ENCODE assay signal across 26 cellular contexts in the genomic region with DNA sequence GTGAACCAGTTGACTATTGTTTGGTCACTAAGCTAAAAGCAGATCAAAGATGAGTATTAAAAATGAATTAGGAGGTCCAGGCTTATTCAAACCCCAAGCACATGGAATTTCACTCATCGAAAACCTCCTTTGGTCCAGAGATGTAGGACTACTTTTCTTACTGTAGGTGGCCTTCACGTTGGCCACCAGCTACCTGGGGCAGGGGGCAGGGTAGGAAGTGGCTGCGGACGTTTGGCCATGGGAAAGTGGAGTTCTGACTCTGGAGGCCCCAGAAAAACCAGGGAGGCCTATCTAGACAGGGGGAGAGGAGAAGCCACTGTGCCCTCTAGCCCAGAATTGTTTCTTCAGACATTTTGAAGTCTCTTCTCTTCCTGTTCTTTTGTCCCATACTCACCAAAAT. TPM values are rescaled to one million over a fixed set of nuclear protein-coding genes. Genes with fewer than 3 reads are reported as not detected.
"Had no signal": no experiment of that assay in that cellular context is flagged by ENCODE, and none has a peak within 500 bp of the region (broad histone marks: within the 10 kb centered on the region; RNA-seq: fewer than 3 reads in every experiment).

No MANE protein-coding gene starts in this region.

- DNase-seq: activated CD4-positive, alpha-beta T cell treated with anti-CD3 and anti-CD28 coated beads for 48 hours; activated CD4-positive, alpha-beta T cell treated with anti-CD3 and anti-CD28 coated beads, Interleukin-2, amount 50 U/mL, for 48 hours; activated CD8-positive, alpha-beta memory T cell treated with anti-CD3 and anti-CD28 coated beads, Interleukin-2, amount 50 U/mL, for 4 hours; activated effector memory CD4-positive, alpha-beta T cell treated with anti-CD3 and anti-CD28 coated beads, Interleukin-2, amount 50 U/mL, for 16 hours; activated naive CD4-positive, alpha-beta T cell treated with anti-CD3 and anti-CD28 coated beads for 36 hours; activated naive CD8-positive, alpha-beta T cell treated with anti-CD3 and anti-CD28 coated beads, Interleukin-2, amount 10 ng/mL, durations not matched to agents 7 days and 5 days; activated T-cell treated with anti-CD3 and anti-CD28 coated beads, Interleukin-2, amount 50 U/mL, for 1 hour; amniotic stem cell; central memory CD4-positive, alpha-beta T cell; esophagus squamous epithelium; foreskin melanocyte; islet precursor cell; left ventricle myocardium superior; midbrain; naive thymus-derived CD8-positive, alpha-beta T cell; nucleus accumbens; right cardiac atrium; stimulated activated naive CD4-positive, alpha-beta T cell treated with Interleukin-2 at 50 U/mL for 16 hours; T-cell; testis; transverse colon; uterus had no signal

- H3K79me2 ChIP-seq: parathyroid adenoma had no signal

- H3K27ac ChIP-seq: breast epithelium, esophagus squamous epithelium, parathyroid adenoma, testis, transverse colon, uterus, VCaP had no signal

- H3K27me3 ChIP-seq: breast epithelium, esophagus squamous epithelium, testis, transverse colon, uterus had no signal

- ATAC-seq: activated CD4-positive, CD25-positive, alpha-beta regulatory T cell treated with anti-CD3 and anti-CD28 coated beads, Interleukin-2, amount 50 U/mL, for 24 hours; left ventricle myocardium superior; naive thymus-derived CD8-positive, alpha-beta T cell; right cardiac atrium; T-cell had no signal

- H3K36me3 ChIP-seq: breast epithelium, esophagus squamous epithelium, transverse colon, uterus had no signal

- H3K9ac ChIP-seq: parathyroid adenoma had no signal

- H3K4me1 ChIP-seq: parathyroid adenoma, testis, uterus had no signal

- H2AFZ ChIP-seq: parathyroid adenoma had no signal

- H3K9me3 ChIP-seq: breast epithelium, esophagus squamous epithelium, testis, transverse colon, uterus had no signal

- H3K4me3 ChIP-seq: breast epithelium, esophagus squamous epithelium, testis, transverse colon, uterus had no signal

RNA-seq across cellular contexts. Expression of a gene that starts 31.8 kb away (rescaled TPM):
- polyA plus RNA-seq: naive thymus-derived CD8-positive, alpha-beta T cell had no signal
